ENCODE assay signal across 23 cellular contexts in genomic region chr21:32956257-32956656, GRCh38.
A peak's percentile ranks its signal among the peaks of the same experiment; 100 is the strongest.
DNase-seq lines count a peak whose midpoint lies in the region; ATAC-seq, FAIRE-seq and TF ChIP-seq lines count a peak whose summit lies in the region.
"Had no signal": no experiment of that assay in that cellular context is flagged by ENCODE, and none has a peak within 500 bp of the region (broad histone marks: within the 10 kb centered on the region; RNA-seq: fewer than 3 reads in every experiment).

No MANE protein-coding gene starts in this region.

- ATAC-seq in SK-N-SH treated with all-trans-retinoic acid at 6 μM for 48 hours, result no peak
- ATAC-seq: Panc1 had no signal

- no peaks in the 10 kb centered on the region for H3K36me3 ChIP-seq in astrocyte (ENCODE audit: insufficient read depth, low read length)
- H3K36me3 ChIP-seq: BLaER1 treated with 17β-estradiol and CSF1 and Interleukin-3, amounts not matched to agents 10 nM and 100 nM; MG63 had no signal

- H4K20me1 ChIP-seq in astrocyte (ENCODE audit: insufficient read depth, low read length), result no peaks in the 10 kb centered on the region
- H4K20me1 ChIP-seq: BLaER1 treated with 17β-estradiol and CSF1 and Interleukin-3, amounts not matched to agents 10 nM and 100 nM had no signal

- peaks cover 68% of the 10 kb centered on the region for H3K27me3 ChIP-seq in astrocyte (ENCODE audit: insufficient read depth, low read length)

- H3K27ac ChIP-seq in astrocyte (ENCODE audit: low read depth, low read length), result no peak overlapping the region
- H3K27ac ChIP-seq: 22Rv1; BLaER1 treated with 17β-estradiol and CSF1 and Interleukin-3, amounts not matched to agents 10 nM and 100 nM had no signal

- H3K4me3 ChIP-seq in astrocyte (ENCODE audit: insufficient read depth, low read depth, low read length), result no peak overlapping the region
- H3K4me3 ChIP-seq: BLaER1 treated with 17β-estradiol and CSF1 and Interleukin-3, amounts not matched to agents 10 nM and 100 nM; MG63 had no signal

- TF ChIP-seq CTCF in astrocyte (IDR thresholded peaks at IDR 0.05; ENCODE audit: insufficient read depth, low read depth, low read length) (no peak), nephron progenitor cell (IDR thresholded peaks at IDR 0.05) (no peak)

- no peak for FAIRE-seq in astrocyte (lab: Jason Lieb, UNC)
- FAIRE-seq: GM12891 had no signal

- H3K36me3 Mint-ChIP-seq in astrocyte (ENCODE audit: low read depth, unreplicated experiment) (no peaks in the 10 kb centered on the region), nephron progenitor cell (ENCODE audit: low read depth) (no peaks in the 10 kb centered on the region)
- H3K36me3 Mint-ChIP-seq: CD4-positive, alpha-beta memory T cell had no signal

- H3K4me2 ChIP-seq in astrocyte (ENCODE audit: low read length), result no peak overlapping the region
- H3K4me2 ChIP-seq: BLaER1 treated with 17β-estradiol and CSF1 and Interleukin-3, amounts not matched to agents 10 nM and 100 nM; SK-N-SH had no signal

- DNase-seq in NCI-H1694 treated with DMSO at 0.1 percent for 48 hours (lab: John Stamatoyannopoulos, UW) (peak; percentile 62), NCI-H1694 (lab: John Stamatoyannopoulos, UW) (no peak), astrocyte (ENCODE audit: low read depth) (no peak), nephron progenitor cell (no peak), cortex of kidney (lab: John Stamatoyannopoulos, UW) (no peak), UCSD-AML1 (lab: John Stamatoyannopoulos, UW; ENCODE audit: unreplicated experiment) (no peak), medulla oblongata (ENCODE audit: extremely low spot score) (no peak)
- DNase-seq: Caco-2; CD4-positive, alpha-beta memory T cell; GOT3; MG63; NCI-H187 treated with DMSO at 0.1 percent for 48 hours; NCI-H2107; NCI-H446 treated with DMSO at 0.1 percent for 48 hours; NCI-H526 treated with DMSO at 0.1 percent for 48 hours; NK-92 treated with Interleukin-12 subunit alpha and Interleukin-12 subunit beta, amount 100 ng/mL, for 24 hours; SIG-M5; SK-N-SH had no signal

- H3K9me3 Mint-ChIP-seq in astrocyte (ENCODE audit: unreplicated experiment) (peaks cover 2% of the 10 kb centered on the region), nephron progenitor cell (peaks cover 4% of the 10 kb centered on the region)

- H3K4me1 ChIP-seq in astrocyte (ENCODE audit: insufficient read depth, low read length), result no peaks in the 10 kb centered on the region
- H3K4me1 ChIP-seq: BLaER1 treated with 17β-estradiol and CSF1 and Interleukin-3, amounts not matched to agents 10 nM and 100 nM; Caco-2 had no signal

- H3K79me2 ChIP-seq in astrocyte (ENCODE audit: insufficient read depth, low read length), result no peaks in the 10 kb centered on the region

- H2AFZ ChIP-seq in astrocyte (ENCODE audit: low read depth, low read length), result peak overlapping the region; percentile 4

- no peaks in the 10 kb centered on the region for H3K9me3 ChIP-seq in astrocyte (ENCODE audit: insufficient read depth, low read depth, low read length)
- H3K9me3 ChIP-seq: Caco-2, MG63, SK-N-SH had no signal

- no peaks in the 10 kb centered on the region for H3K4me1 Mint-ChIP-seq in astrocyte (ENCODE audit: low read depth, unreplicated experiment)
- H3K4me1 Mint-ChIP-seq in nephron progenitor cell, result peaks cover 51% of the 10 kb centered on the region
- H3K4me1 Mint-ChIP-seq: CD4-positive, alpha-beta memory T cell had no signal

- H3K27me3 Mint-ChIP-seq in astrocyte (ENCODE audit: low read depth, unreplicated experiment) (peaks cover 30% of the 10 kb centered on the region), nephron progenitor cell (ENCODE audit: low read depth, poor library complexity) (peaks cover 76% of the 10 kb centered on the region)

- H3K9ac ChIP-seq in astrocyte (ENCODE audit: low read length), result no peak overlapping the region
- H3K9ac ChIP-seq: BLaER1 treated with 17β-estradiol and CSF1 and Interleukin-3, amounts not matched to agents 10 nM and 100 nM; SK-N-SH had no signal

- no peak overlapping the region for H3K27ac Mint-ChIP-seq in astrocyte (ENCODE audit: unreplicated experiment)
- peak overlapping the region; percentile 45 for H3K27ac Mint-ChIP-seq in nephron progenitor cell
- H3K27ac Mint-ChIP-seq: CD4-positive, alpha-beta memory T cell had no signal

- H3K4me3 Mint-ChIP-seq in astrocyte (ENCODE audit: unreplicated experiment) (no peak overlapping the region), nephron progenitor cell (no peak overlapping the region)
- H3K4me3 Mint-ChIP-seq: CD4-positive, alpha-beta memory T cell had no signal

TF ChIP-seq in SK-N-SH treated with all-trans-retinoic acid at 6 μM for 48 hours, 23 proteins besides CTCF, POLR2A, EP300 and RAD21:
- TF ChIP-seq PPARA (CRISPR knock-in tag; IDR thresholded peaks at IDR 0.05; ENCODE audit: borderline replicate concordance) (no peak), SNAI2 (CRISPR knock-in tag; IDR thresholded peaks at IDR 0.05) (no peak), ZC3H10 (CRISPR knock-in tag; IDR thresholded peaks at IDR 0.05) (no peak), OSR1 (CRISPR knock-in tag; IDR thresholded peaks at IDR 0.05) (no peak), RARB (CRISPR knock-in tag; IDR thresholded peaks at IDR 0.05) (no peak), CSRNP3 (CRISPR knock-in tag; IDR thresholded peaks at IDR 0.05) (no peak), ESRRG (CRISPR knock-in tag; IDR thresholded peaks at IDR 0.05) (no peak), BACH2 (CRISPR knock-in tag; IDR thresholded peaks at IDR 0.05; ENCODE audit: borderline replicate concordance) (no peak), ZFP3 (CRISPR knock-in tag; IDR thresholded peaks at IDR 0.05) (no peak), CREB5 (CRISPR knock-in tag; IDR thresholded peaks at IDR 0.05; ENCODE audit: low read depth) (no peak), ARNTL (CRISPR knock-in tag; IDR thresholded peaks at IDR 0.05; ENCODE audit: borderline replicate concordance, low read depth) (no peak), TCF4 (CRISPR knock-in tag; IDR thresholded peaks at IDR 0.05; ENCODE audit: borderline replicate concordance) (no peak), TOX (CRISPR knock-in tag; IDR thresholded peaks at IDR 0.05; ENCODE audit: borderline replicate concordance) (no peak), POU6F1 (CRISPR knock-in tag; IDR thresholded peaks at IDR 0.05; ENCODE audit: borderline replicate concordance, low read depth) (no peak), ZNF8 (CRISPR knock-in tag; IDR thresholded peaks at IDR 0.05) (no peak)
